1 cellular context compared by ENCODE assay signal in genomic region chr19:38676023-38676877, GRCh38.
TF ChIP-seq lines count a peak whose summit lies in the region.

No MANE protein-coding gene starts in this region.

TF ChIP-seq in K562, 482 proteins besides CTCF, POLR2A, EP300 and RAD21 (continued from another document and continues in another):
- TF ChIP-seq THRAP3 (IDR thresholded peaks at IDR 0.05; ENCODE audit: borderline replicate concordance) (no peak), GATAD2A (IDR thresholded peaks at IDR 0.05) (peak; percentile 99), HNRNPH1 (optimal IDR thresholded peaks at IDR 0.05; ENCODE audit: low read depth, low read length) (no peak), POLR2G (IDR thresholded peaks at IDR 0.05; ENCODE audit: low read depth, low read length) (0 out of 2 replicates have a peak, but pooled peaks have one; percentile 46), ZNF655 (CRISPR knock-in tag; IDR thresholded peaks at IDR 0.05) (no peak), RNF2 (IDR thresholded peaks at IDR 0.05) (peak; percentile 97), ESRRA (IDR thresholded peaks at IDR 0.05; ENCODE audit: borderline replicate concordance, low read depth) (peak; percentile 96; the same call in 1 of the 2 replicates), ZNF277 (CRISPR knock-in tag; IDR thresholded peaks at IDR 0.05; ENCODE audit: borderline replicate concordance) (no peak), CHD2 (IDR thresholded peaks at IDR 0.05; ENCODE audit: low read depth, low read length) (no peak), ZNF79 (CRISPR knock-in tag; IDR thresholded peaks at IDR 0.05; ENCODE audit: low read depth) (no peak), PREB (CRISPR knock-in tag; IDR thresholded peaks at IDR 0.05) (no peak), THAP12 (CRISPR knock-in tag; IDR thresholded peaks at IDR 0.05) (no peak), SUPT5H (IDR thresholded peaks at IDR 0.05) (no peak), ZFP36 (IDR thresholded peaks at IDR 0.05; ENCODE audit: low read depth, low read length, partially characterized antibody) (peak; percentile 13), RFX7 (CRISPR knock-in tag; IDR thresholded peaks at IDR 0.05) (no peak), RUNX1 (IDR thresholded peaks at IDR 0.05; ENCODE audit: low read depth) (peak; percentile 93), BHLHE40 (IDR thresholded peaks at IDR 0.05; ENCODE audit: low read length) (peak; percentile 90), RBM39 (optimal IDR thresholded peaks at IDR 0.05; ENCODE audit: low read depth, low read length) (no peak), ARID4B (CRISPR knock-in tag; IDR thresholded peaks at IDR 0.05) (0 out of 2 replicates have a peak, but pooled peaks have one; percentile 44), BRD4 (IDR thresholded peaks at IDR 0.05) (no peak), PHB (CRISPR knock-in tag; IDR thresholded peaks at IDR 0.05) (no peak), ZNF584 (CRISPR knock-in tag; IDR thresholded peaks at IDR 0.05; ENCODE audit: low read depth) (0 out of 2 replicates have a peak, but pooled peaks have one; percentile 60), ZFP30 (CRISPR knock-in tag; IDR thresholded peaks at IDR 0.05; ENCODE audit: borderline replicate concordance) (no peak), ERF (CRISPR knock-in tag; IDR thresholded peaks at IDR 0.05) (no peak), ZNF23 (CRISPR knock-in tag; IDR thresholded peaks at IDR 0.05) (no peak), ASH1L (IDR thresholded peaks at IDR 0.05; ENCODE audit: borderline replicate concordance, low read depth, partially characterized antibody) (peak; percentile 19), MLLT1 (IDR thresholded peaks at IDR 0.05) (peak; percentile 56 to 99; a peak in 3 of 4 replicates), HDAC2 (IDR thresholded peaks at IDR 0.05) (peak; percentile 99), TRIM28 (IDR thresholded peaks at IDR 0.05) (peak; percentile 80; the same call in 1 of the 2 replicates), NFRKB (IDR thresholded peaks at IDR 0.05; ENCODE audit: low read depth) (peak; percentile 32; the same call in 1 of the 2 replicates), SP1 (CRISPR knock-in tag; IDR thresholded peaks at IDR 0.05) (peak; percentile 56), TSC22D4 (tag; IDR thresholded peaks at IDR 0.05) (no peak), CBX3 (IDR thresholded peaks at IDR 0.05; ENCODE audit: borderline replicate concordance in 1 of 2, low read length in 2 of 2) (peak in 1 of 2 experiments; percentile 56; a peak in 1 of 3 replicates), EHMT2 (IDR thresholded peaks at IDR 0.05) (peak; percentile 70), ZSCAN29 (IDR thresholded peaks at IDR 0.05) (peak; percentile 87), ZNF212 (CRISPR knock-in tag; IDR thresholded peaks at IDR 0.05) (no peak), PHF8 (IDR thresholded peaks at IDR 0.05; ENCODE audit: borderline replicate concordance, low read length) (no peak), HMGN3 (IDR thresholded peaks at IDR 0.05; ENCODE audit: borderline replicate concordance, extremely low read depth, insufficient read length, low read depth, low read length) (peak; percentile 92), ZBTB34 (CRISPR knock-in tag; IDR thresholded peaks at IDR 0.05) (no peak), HMGXB4 (CRISPR knock-in tag; IDR thresholded peaks at IDR 0.05) (no peak), MAZ (CRISPR knock-in tag; conservative IDR thresholded peaks at IDR 0.05 in 1 of 2, IDR thresholded peaks at IDR 0.05 in 1 of 2) (peak in 1 of 2 experiments; percentile 86; a peak in 3 of 4 replicates), MCM2 (IDR thresholded peaks at IDR 0.05; ENCODE audit: low read depth) (no peak), KDM2B (CRISPR knock-in tag; IDR thresholded peaks at IDR 0.05) (no peak), ZNF232 (CRISPR knock-in tag; IDR thresholded peaks at IDR 0.05) (no peak), EWSR1 (IDR thresholded peaks at IDR 0.05; ENCODE audit: borderline replicate concordance, low read depth, partially characterized antibody) (no peak), NONO (IDR thresholded peaks at IDR 0.05; ENCODE audit: low read depth in 2 of 2, low read length in 1 of 2) (0 out of 4 replicates have a peak, but pooled peaks of 1 of the 2 experiments have one; percentile 46), ZNF184 (CRISPR knock-in tag; IDR thresholded peaks at IDR 0.05) (no peak), ATF1 (CRISPR knock-in tag; IDR thresholded peaks at IDR 0.05) (no peak), ATF1 (tag; IDR thresholded peaks at IDR 0.05) (peak; percentile 73), SIX5 (IDR thresholded peaks at IDR 0.05; ENCODE audit: borderline replicate concordance in 1 of 2, insufficient read depth in 1 of 2, low read depth in 1 of 2, low read length in 2 of 2) (no peak), NR3C1 (CRISPR knock-in tag; IDR thresholded peaks at IDR 0.05) (no peak), NFIX (CRISPR knock-in tag; IDR thresholded peaks at IDR 0.05; ENCODE audit: low read depth) (no peak), BCL6 (CRISPR knock-in tag; IDR thresholded peaks at IDR 0.05) (peak; percentile 95), ZNF140 (CRISPR knock-in tag; IDR thresholded peaks at IDR 0.05) (no peak), HDGF (IDR thresholded peaks at IDR 0.05) (no peak), KAT7 (CRISPR knock-in tag; IDR thresholded peaks at IDR 0.05; ENCODE audit: borderline replicate concordance) (0 out of 2 replicates have a peak, but pooled peaks have one; percentile 39), ZNF444 (CRISPR knock-in tag; IDR thresholded peaks at IDR 0.05) (no peak), MIER1 (IDR thresholded peaks at IDR 0.05; ENCODE audit: low read depth) (0 out of 2 replicates have a peak, but pooled peaks have one; percentile 9), RBM25 (IDR thresholded peaks at IDR 0.05; ENCODE audit: low read depth, low read length, severe bottlenecking) (no peak), ZNF224 (CRISPR knock-in tag; IDR thresholded peaks at IDR 0.05) (no peak), USF2 (CRISPR knock-in tag; IDR thresholded peaks at IDR 0.05) (no peak)
